ENCODE assay signal across 13 cellular contexts in genomic region chr7:155680864-155681263, GRCh38.
"Had no signal": no experiment of that assay in that cellular context is flagged by ENCODE, and none has a peak within 500 bp of the region (broad histone marks: within the 10 kb centered on the region; RNA-seq: fewer than 3 reads in every experiment).

No MANE protein-coding gene starts in this region.

- H3K9me3 Mint-ChIP-seq: neural progenitor cell had no signal

- H3K9me3 ChIP-seq: heart right ventricle, left lung, pancreas had no signal

- H3K4me2 ChIP-seq: neural progenitor cell had no signal

- H3K27ac Mint-ChIP-seq: neural progenitor cell had no signal

- H3K27ac ChIP-seq: coronary artery, heart right ventricle, left lung, neural progenitor cell, pancreas had no signal

- DNase-seq: activated CD4-positive, alpha-beta T cell treated with anti-CD3 and anti-CD28 coated beads for 48 hours; activated gamma-delta T cell treated with Interleukin-2 at 50 U/mL for 16 hours; caudate nucleus; effector CD4-positive, alpha-beta T cell; heart right ventricle; islet precursor cell; left lung; mesenchymal stem cell; pancreas; stimulated activated CD4-positive, alpha-beta T cell treated with anti-CD3 and anti-CD28 coated beads, Interleukin-4, amount 100 ng/mL, for 24 hours; T-helper 9 cell had no signal

- H3K9ac ChIP-seq: neural progenitor cell had no signal

- H3K4me3 Mint-ChIP-seq: neural progenitor cell had no signal

- H3K27me3 ChIP-seq: heart right ventricle, left lung, neural progenitor cell, pancreas had no signal

- H3K4me3 ChIP-seq: coronary artery, heart right ventricle, left lung, neural progenitor cell, pancreas had no signal
